11 cellular contexts compared by ENCODE assay signal in the genomic region with DNA sequence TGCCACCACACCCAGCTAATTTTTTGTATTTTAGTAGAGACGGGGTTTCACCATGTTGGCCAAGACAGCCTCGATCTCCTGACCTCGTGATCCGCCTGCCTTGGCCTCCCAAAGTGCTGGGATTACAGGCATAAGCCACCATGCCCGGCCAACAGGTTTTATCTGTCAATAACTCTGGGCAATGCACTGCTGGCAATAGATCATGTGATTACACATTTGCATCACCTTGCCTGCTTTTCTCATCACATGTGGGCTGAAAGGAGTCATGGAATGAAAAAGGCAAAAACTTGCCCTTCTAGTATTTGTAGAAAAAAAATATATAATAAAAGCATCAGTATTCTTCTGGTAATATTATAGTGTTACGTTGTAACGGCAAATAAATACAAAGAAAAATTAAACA.
"Had no signal": no experiment of that assay in that cellular context is flagged by ENCODE, and none has a peak within 500 bp of the region (broad histone marks: within the 10 kb centered on the region; RNA-seq: fewer than 3 reads in every experiment).

No MANE protein-coding gene starts in this region.

- H3K36me3 ChIP-seq: HAP-1 had no signal

- H3K27ac ChIP-seq: GM23248 had no signal

- FAIRE-seq: H1, H54 had no signal

- H2AFZ ChIP-seq: GM23248, GM23338 had no signal

- DNase-seq: GM23248, GOT3, H7, H9, HCEC 1CT, HFFc6 had no signal

- ATAC-seq: GM23338, HCT116 had no signal

- H3K4me1 ChIP-seq: HAP-1 had no signal

- H3K4me3 ChIP-seq: GM23248, GM23338, HAP-1 had no signal

- H3K9ac ChIP-seq: GM23248 had no signal

- H3K4me2 ChIP-seq: GM23338 had no signal
